Comparison of ENCODE assay signal across 28 cellular contexts in the genomic region with DNA sequence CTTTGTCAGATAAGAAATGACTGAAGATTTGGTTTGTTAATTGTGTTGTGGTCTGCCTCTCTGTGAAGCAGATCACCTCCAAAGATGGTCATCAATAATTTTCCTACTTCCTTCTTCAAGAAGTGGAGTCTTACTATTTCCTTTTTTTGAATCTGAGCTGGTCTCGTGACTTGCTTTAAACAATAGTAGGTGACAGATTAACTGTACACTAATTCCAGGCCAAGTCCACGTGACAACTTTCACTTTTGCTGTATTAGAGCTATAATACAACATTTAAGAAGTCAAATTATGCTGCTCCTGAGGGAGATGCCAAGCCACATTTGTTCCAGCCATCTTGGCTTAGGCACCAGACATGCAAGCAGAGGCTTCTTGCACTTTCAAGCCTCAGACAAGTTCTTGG.
"Had no signal": no experiment of that assay in that cellular context is flagged by ENCODE, and none has a peak within 500 bp of the region (broad histone marks: within the 10 kb centered on the region; RNA-seq: fewer than 3 reads in every experiment).

No MANE protein-coding gene starts in this region.

- FAIRE-seq: bronchial epithelial cell, colon, islet of Langerhans had no signal

- H3K27me3 ChIP-seq: esophagus squamous epithelium, gastrocnemius medialis, left lung, neural progenitor cell, right lobe of liver had no signal

- H3K9me3 ChIP-seq: esophagus squamous epithelium, gastrocnemius medialis, left lung, lower lobe of right lung, right lobe of liver, thoracic aorta, uterus had no signal

- H3K4me3 ChIP-seq: esophagus squamous epithelium, gastrocnemius medialis, left lung, lower lobe of right lung, neural progenitor cell, right lobe of liver, thoracic aorta, uterus had no signal

- H3K9ac ChIP-seq: neural progenitor cell had no signal

- H2AFZ ChIP-seq: neural progenitor cell had no signal

- H3K4me2 ChIP-seq: neural progenitor cell had no signal

- H3K4me1 ChIP-seq: esophagus squamous epithelium, gastrocnemius medialis, left lung, lower lobe of right lung, neural progenitor cell, uterus had no signal

- H3K27ac ChIP-seq: epithelial cell of prostate, esophagus squamous epithelium, gastrocnemius medialis, left lung, lower lobe of right lung, neural progenitor cell, right lobe of liver, thoracic aorta, uterus had no signal

- ATAC-seq: activated CD8-positive, alpha-beta T cell treated with anti-CD3 and anti-CD28 coated beads for 36 hours; activated T-cell treated with anti-CD3 and anti-CD28 coated beads, Interleukin-2, amount 50 U/mL, for 4 hours; activated T-helper 17 cell treated with anti-CD3 and anti-CD28 coated beads, Interleukin-2, amount 50 U/mL, for 72 hours; gastrocnemius medialis; left lung; lower lobe of right lung; natural killer cell; right lobe of liver; stimulated activated effector memory CD8-positive, alpha-beta T cell treated with anti-CD3 and anti-CD28 coated beads, Interleukin-12 subunit alpha, Interleukin-12 subunit beta, amount 100 ng/mL, for 72 hours; WTC11 had no signal

- DNase-seq: activated CD4-positive, alpha-beta T cell treated with anti-CD3 and anti-CD28 coated beads for 1 hour; activated CD4-positive, alpha-beta T cell treated with anti-CD3 and anti-CD28 coated beads, Interleukin-2, amount 50 U/mL, for 1 hour; activated CD8-positive, alpha-beta T cell treated with anti-CD3 and anti-CD28 coated beads for 36 hours; activated gamma-delta T cell treated with Interleukin-2 at 50 U/mL for 16 hours; activated naive CD4-positive, alpha-beta T cell treated with anti-CD3 and anti-CD28 coated beads, Interleukin-2, amount 50 U/mL, for 16 hours; activated T-cell treated with anti-CD3 and anti-CD28 coated beads, Interleukin-2, amount 50 U/mL, for 4 hours; amniotic stem cell; dermis blood vessel endothelial cell; effector CD4-positive, alpha-beta T cell; esophagus squamous epithelium; gastrocnemius medialis; glutamatergic neuron; left lung; lower lobe of right lung; mesenchymal stem cell; natural killer cell; right lobe of liver; stimulated activated CD4-positive, alpha-beta T cell treated with anti-CD3 and anti-CD28 coated beads, Interleukin-4, amount 100 ng/mL, for 24 hours; uterus had no signal

- H3K36me3 ChIP-seq: esophagus squamous epithelium, gastrocnemius medialis, left lung, lower lobe of right lung, neural progenitor cell, right lobe of liver, thoracic aorta, uterus had no signal
